Comparison of ENCODE assay signal across 11 cellular contexts in genomic region chr1:22176258-22176657, GRCh38. TPM values are rescaled to one million over a fixed set of nuclear protein-coding genes. Genes with fewer than 3 reads are reported as not detected.
DNase-seq lines count a peak whose midpoint lies in the region; ATAC-seq, FAIRE-seq and TF ChIP-seq lines count a peak whose summit lies in the region.
"Had no signal": no experiment of that assay in that cellular context is flagged by ENCODE, and none has a peak within 500 bp of the region (broad histone marks: within the 10 kb centered on the region; RNA-seq: fewer than 3 reads in every experiment).

No MANE protein-coding gene starts in this region.

- intact Hi-C loops in kidney (cut with DNase I) = no loop called here

- no peaks in the 10 kb centered on the region for H3K4me1 ChIP-seq in kidney (ENCODE audit: control insufficient read depth in 1 of 2, insufficient read depth in 1 of 2, low read depth in 1 of 2, low read length in 2 of 2)
- H3K4me1 ChIP-seq: A549, gastrocnemius medialis had no signal

- ATAC-seq in HG02642 (IDR thresholded peaks at IDR 0.05; ENCODE audit: poor library complexity, unreplicated experiment) = peak; percentile 68
- ATAC-seq: A549, gastrocnemius medialis had no signal

- H3K9me3 ChIP-seq in kidney (ENCODE audit: control insufficient read depth in 1 of 2, low read length in 2 of 2) = no peaks in the 10 kb centered on the region
- H3K9me3 ChIP-seq: A549, gastrocnemius medialis had no signal

- peak; percentile 2 for DNase-seq in NCI-H748 (lab: John Stamatoyannopoulos, UW; ENCODE audit: unreplicated experiment)
- no peak for DNase-seq in NCI-H748 treated with DMSO at 0.1 percent for 48 hours (lab: John Stamatoyannopoulos, UW)
- peak; percentile 57 for DNase-seq in NCI-H2196 (lab: John Stamatoyannopoulos, UW; ENCODE audit: unreplicated experiment)
- DNase-seq in stimulated activated CD4-positive, alpha-beta T cell treated with anti-CD3 and anti-CD28 coated beads, TNF-alpha, amount 100 ng/mL, for 24 hours (ENCODE audit: low read depth in 3 of 3) = peak in 2 of 3 experiments; percentile 9 to 26
- DNase-seq in putamen (ENCODE audit: low spot score) = no peak
- no peak for DNase-seq in kidney
- DNase-seq in pons (ENCODE audit: low spot score) = no peak
- DNase-seq: gastrocnemius medialis had no signal

- H3K36me3 ChIP-seq in kidney (ENCODE audit: control insufficient read depth in 1 of 2, insufficient read depth in 2 of 2, low read length in 2 of 2) = no peaks in the 10 kb centered on the region
- H3K36me3 ChIP-seq: gastrocnemius medialis had no signal

- no peak overlapping the region for H3K4me3 ChIP-seq in kidney (ENCODE audit: low read length in 2 of 2)
- H3K4me3 ChIP-seq: A549, gastrocnemius medialis had no signal

- H3K9ac ChIP-seq in kidney (ENCODE audit: low read length in 2 of 2) = no peak overlapping the region

- H3K27ac ChIP-seq in kidney (ENCODE audit: low read depth in 2 of 2, low read length in 2 of 2) = no peak overlapping the region
- H3K27ac ChIP-seq: A549, gastrocnemius medialis had no signal

- FAIRE-seq in kidney (lab: Jason Lieb, UNC) = no peak
- FAIRE-seq: A549 had no signal

- TF ChIP-seq CTCF in kidney (IDR thresholded peaks at IDR 0.05; ENCODE audit: borderline replicate concordance, extremely low read depth, insufficient read depth) = no peak

RNA-seq across cellular contexts. Expression of gene WNT4, which starts 33.4 kb away (rescaled TPM):
- total RNA-seq in kidney = 0.69 TPM
- polyA plus RNA-seq in kidney (ENCODE audit: insufficient read depth, low read depth, low replicate concordance) = 0.45 TPM
- total RNA-seq: mononuclear cell had no signal

Comparison
In these comparisons a context has a peak if more than half of its experiments do, and no peak if none do; other contexts are left out.
1. DNase-seq: peak in NCI-H748 (single experiment), NCI-H2196 (single experiment) and stimulated activated CD4-positive, alpha-beta T cell treated with anti-CD3 and anti-CD28 coated beads, TNF-alpha, amount 100 ng/mL, for 24 hours (2 of 3); none in NCI-H748 treated with DMSO at 0.1 percent for 48 hours (single experiment), putamen (single experiment), kidney (single experiment) and pons (single experiment).